10 cellular contexts compared by ENCODE assay signal in the genomic region with DNA sequence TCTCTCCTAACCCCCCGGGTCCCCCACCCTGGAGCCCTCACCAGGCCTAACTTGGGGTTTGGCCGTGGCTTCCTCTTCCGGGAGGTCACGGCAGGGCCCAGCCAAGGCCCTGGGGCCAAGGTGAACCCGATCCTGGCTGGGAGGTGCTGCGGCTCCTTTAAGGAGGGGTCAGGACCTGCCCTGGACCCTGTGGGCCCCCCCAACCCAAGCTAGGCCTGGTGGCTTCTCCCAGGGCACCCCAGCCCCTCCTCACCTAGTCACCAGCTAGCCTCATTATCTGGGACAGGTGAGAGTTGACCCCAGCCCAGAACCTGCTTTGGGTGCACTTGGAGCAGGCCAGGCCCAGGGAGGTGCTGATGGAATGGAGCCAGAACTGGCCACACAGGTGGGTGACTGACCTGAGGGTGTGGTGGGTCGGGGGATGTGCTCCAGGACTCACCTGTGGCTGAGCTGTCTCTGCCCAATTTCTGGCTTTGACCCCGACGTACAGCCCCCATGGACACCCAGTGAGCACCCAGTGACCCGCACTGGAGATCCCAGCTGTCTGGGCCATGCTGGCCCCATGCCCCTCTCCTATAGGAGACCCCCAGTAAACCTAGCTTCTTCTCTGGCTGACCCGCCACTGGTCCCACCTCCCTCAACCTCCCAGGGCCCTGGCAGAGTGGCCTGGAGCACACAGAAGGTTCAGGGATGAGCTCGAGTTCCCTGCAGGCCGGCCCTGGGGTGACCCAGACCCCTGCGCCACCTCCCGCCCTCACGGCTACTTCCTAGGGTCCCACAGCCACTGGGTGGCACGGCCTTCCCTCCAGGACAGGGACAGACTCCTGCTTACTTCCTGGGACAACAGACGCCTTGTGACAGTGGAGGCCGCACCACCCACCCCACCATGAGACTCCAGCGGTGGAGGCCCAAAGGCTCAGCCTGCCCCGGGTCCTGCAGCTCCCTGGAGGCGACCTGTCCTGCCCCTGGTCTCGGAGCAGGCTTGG. TPM values are rescaled to one million over a fixed set of nuclear protein-coding genes. Genes with fewer than 3 reads are reported as not detected.
DNase-seq lines count a peak whose midpoint lies in the region; ATAC-seq, FAIRE-seq and TF ChIP-seq lines count a peak whose summit lies in the region.
"Had no signal": no experiment of that assay in that cellular context is flagged by ENCODE, and none has a peak within 500 bp of the region (broad histone marks: within the 10 kb centered on the region; RNA-seq: fewer than 3 reads in every experiment).

No MANE protein-coding gene starts in this region.

- ATAC-seq in A549 (no peak), GM18505 (IDR thresholded peaks at IDR 0.05; ENCODE audit: unreplicated experiment) (no peak)

- TF ChIP-seq POLR2A in A549 (IDR thresholded peaks at IDR 0.05; ENCODE audit: low read length) (no peak), GM18505 (IDR thresholded peaks at IDR 0.05; ENCODE audit: borderline replicate concordance, extremely low read depth, insufficient read depth, insufficient read length) (no peak)

- no peak overlapping the region for H2AFZ ChIP-seq in Karpas-422 (ENCODE audit: low read length)

- DNase-seq in A549 (ENCODE audit: low read depth in 1 of 2, low spot score in 1 of 2) (no peak), Karpas-422 (no peak), chondrocyte (ENCODE audit: low spot score) (no peak), nephron progenitor cell (no peak), HuH-7 (ENCODE audit: low spot score) (no peak), NOMO-1 treated with DMSO at 0.1 percent for 48 hours (lab: John Stamatoyannopoulos, UW; ENCODE audit: unreplicated experiment) (no peak)
- no peak for DNase-seq in central memory CD4-positive, alpha-beta T cell
- DNase-seq: NCI-H2029 had no signal

- H3K4me2 ChIP-seq in A549 (peak overlapping the region; percentile 100; the same call in 2 of the 3 replicates), Karpas-422 (ENCODE audit: low read depth, low read length, poor library complexity, severe bottlenecking) (no peak overlapping the region)

- no peak for TF ChIP-seq RAD21 in A549 (conservative IDR thresholded peaks at IDR 0.05 in 1 of 2, IDR thresholded peaks at IDR 0.05 in 1 of 2)

- H3K4me3 ChIP-seq in A549 (no peak overlapping the region), Karpas-422 (ENCODE audit: low read length) (no peak overlapping the region)

- H3K9me3 ChIP-seq in A549 (no peaks in the 10 kb centered on the region), Karpas-422 (ENCODE audit: low read length) (no peaks in the 10 kb centered on the region)

- peaks cover 63% of the 10 kb centered on the region for H3K4me1 ChIP-seq in A549
- peaks cover 63% of the 10 kb centered on the region for H3K4me1 ChIP-seq in Karpas-422 (ENCODE audit: low read length)

- H3K36me3 ChIP-seq in Karpas-422 (ENCODE audit: insufficient read depth, low read length): no peaks in the 10 kb centered on the region

- no peak for FAIRE-seq in A549 (lab: Jason Lieb, UNC)
- FAIRE-seq: bronchial epithelial cell had no signal

- 0 out of 2 replicates have a peak overlapping the region, but pooled peaks have one; percentile 15 for H3K9ac ChIP-seq in Karpas-422 (ENCODE audit: low read length)

- TF ChIP-seq CTCF in A549 (IDR thresholded peaks at IDR 0.05) (no peak), chondrocyte (IDR thresholded peaks at IDR 0.05) (no peak), nephron progenitor cell (IDR thresholded peaks at IDR 0.05) (no peak)

- H3K4me1 Mint-ChIP-seq in chondrocyte (ENCODE audit: low read depth) (peaks cover 43% of the 10 kb centered on the region), nephron progenitor cell (peaks cover 48% of the 10 kb centered on the region)

- H3K27me3 Mint-ChIP-seq in chondrocyte (ENCODE audit: low read depth) (no peaks in the 10 kb centered on the region), nephron progenitor cell (ENCODE audit: low read depth, poor library complexity) (no peaks in the 10 kb centered on the region)

- POLR2A ChIA-PET in A549 (lab: Yijun Ruan, JAX): no interaction called here

- CTCF ChIA-PET in A549 (lab: Yijun Ruan, JAX): interaction anchor here (0.8 to 3.8 kb wide), 5 partner anchors 11 to 129 kb away, joined by 3 to 24 read pairs (median 3); no protein-coding TSS in a partner anchor

- TF ChIP-seq EP300 in A549 (IDR thresholded peaks at IDR 0.05): no peak

- H3K36me3 Mint-ChIP-seq in chondrocyte (ENCODE audit: low read depth): no peaks in the 10 kb centered on the region
- H3K36me3 Mint-ChIP-seq in nephron progenitor cell (ENCODE audit: low read depth): no peaks in the 10 kb centered on the region

- no peaks in the 10 kb centered on the region for H4K20me1 ChIP-seq in Karpas-422 (ENCODE audit: insufficient read depth, low read depth, low read length)

- no peaks in the 10 kb centered on the region for H3K9me3 Mint-ChIP-seq in chondrocyte (ENCODE audit: low read depth)
- no peaks in the 10 kb centered on the region for H3K9me3 Mint-ChIP-seq in nephron progenitor cell

- H3K79me2 ChIP-seq in Karpas-422 (ENCODE audit: low read length): no peaks in the 10 kb centered on the region

- H3K4me3 Mint-ChIP-seq in chondrocyte (ENCODE audit: unreplicated experiment): no peak overlapping the region
- H3K4me3 Mint-ChIP-seq in nephron progenitor cell: no peak overlapping the region

- H3K27me3 ChIP-seq in Karpas-422 (ENCODE audit: low read length): no peaks in the 10 kb centered on the region

- peak overlapping the region; percentile 99 to 100 for H3K27ac ChIP-seq in A549
- H3K27ac ChIP-seq in Karpas-422 (ENCODE audit: low read length): peak overlapping the region; percentile 52; the same call in 1 of the 2 replicates

- peak overlapping the region; percentile 99 for H3K27ac Mint-ChIP-seq in chondrocyte (ENCODE audit: unreplicated experiment)
- peak overlapping the region; percentile 95 for H3K27ac Mint-ChIP-seq in nephron progenitor cell

- H3K9me2 ChIP-seq in Karpas-422 (replicated peaks; ENCODE audit: insufficient read depth, low read length): no peaks in the 10 kb centered on the region

- 79% methylated on average over 7 of the region's 23 CpGs for WGBS in A549 (ENCODE audit: missing lambda C conversion rate)

TF ChIP-seq in A549, 52 proteins besides CTCF, POLR2A, EP300 and RAD21:
- no peak for TF ChIP-seq NR3C1 (IDR thresholded peaks at IDR 0.05)
- no peak for TF ChIP-seq CEBPB (IDR thresholded peaks at IDR 0.05)
- TF ChIP-seq PHF8 (IDR thresholded peaks at IDR 0.05; ENCODE audit: borderline replicate concordance, low read depth): no peak
- no peak for TF ChIP-seq HOXA7 (CRISPR knock-in tag; IDR thresholded peaks at IDR 0.05)
- TF ChIP-seq NPAS2 (CRISPR knock-in tag; IDR thresholded peaks at IDR 0.05; ENCODE audit: borderline replicate concordance): no peak
- no peak for TF ChIP-seq FOXS1 (CRISPR knock-in tag; IDR thresholded peaks at IDR 0.05)
- no peak for TF ChIP-seq MAFK (IDR thresholded peaks at IDR 0.05; ENCODE audit: partially characterized antibody)
- TF ChIP-seq GATA3 (IDR thresholded peaks at IDR 0.05; ENCODE audit: borderline replicate concordance): no peak
- no peak for TF ChIP-seq RFX5 (IDR thresholded peaks at IDR 0.05)
- no peak for TF ChIP-seq NFE2L2 (conservative IDR thresholded peaks at IDR 0.05; ENCODE audit: low read length)
- TF ChIP-seq MYC (IDR thresholded peaks at IDR 0.05; ENCODE audit: borderline replicate concordance, low read length): no peak
- TF ChIP-seq ZSCAN20 (CRISPR knock-in tag; IDR thresholded peaks at IDR 0.05): no peak
- TF ChIP-seq RCOR1 (IDR thresholded peaks at IDR 0.05; ENCODE audit: low read depth, low read length): no peak

RNA-seq across cellular contexts. Expression of a gene that starts 6.7 kb away (rescaled TPM):
- 56.7 and 58.4 TPM in 2 replicates for polyA plus RNA-seq in A549 (2011; rRNA removed)
- 63.4 and 81.9 TPM in 2 replicates for polyA plus RNA-seq in A549 (2012; cell fraction: cytosol; rRNA removed)
- 83.4 and 134 TPM in 2 replicates for polyA plus RNA-seq in A549 (2012; cell fraction: nucleus; rRNA removed)
- polyA plus RNA-seq in A549 (2017; fragmentation: RNase III; extraction: RNeasy Plus Mini Kit Qiagen cat#74134 plus additional on column Dnase treatment): 38.8 to 55.4 TPM (median 48.3 TPM) in 3 replicates
- polyA minus RNA-seq in A549 (2011; rRNA and poly(A)+ RNA removed): 63.9 and 84.8 TPM in 2 replicates
- total RNA-seq in Karpas-422 (2014; rRNA removed; shearing (Covaris generic); ENCODE audit: low replicate concordance): 526 and 862 TPM in 2 replicates
- total RNA-seq in chondrocyte: 32.8 to 127 TPM (median 125 TPM) in 3 replicates

RNA-seq across cellular contexts. Expression of a gene that starts 38.3 kb away (rescaled TPM):
- 10.9 and 12.9 TPM in 2 replicates for polyA plus RNA-seq in A549 (2011; rRNA removed)
- polyA plus RNA-seq in A549 (2012; cell fraction: cytosol; rRNA removed): 10.9 and 17.2 TPM in 2 replicates
- polyA plus RNA-seq in A549 (2012; cell fraction: nucleus; rRNA removed): 13.7 and 18.2 TPM in 2 replicates
- 8.4 to 9.1 TPM (median 8.7 TPM) in 3 replicates for polyA plus RNA-seq in A549 (2017; fragmentation: RNase III; extraction: RNeasy Plus Mini Kit Qiagen cat#74134 plus additional on column Dnase treatment)
- polyA minus RNA-seq in A549 (2011; rRNA and poly(A)+ RNA removed): 19.7 and 26.2 TPM in 2 replicates
- 153 and 219 TPM in 2 replicates for total RNA-seq in Karpas-422 (2014; rRNA removed; shearing (Covaris generic); ENCODE audit: low replicate concordance)
- 34.6 to 48.0 TPM (median 45.5 TPM) in 3 replicates for total RNA-seq in chondrocyte

RNA-seq across cellular contexts. Expression of a gene that starts 38.9 kb away (rescaled TPM):
- polyA plus RNA-seq in A549 (2011; rRNA removed): 0.36 and 0.70 TPM in 2 replicates
- polyA plus RNA-seq in A549 (2012; cell fraction: cytosol; rRNA removed): 0.29 and 0.32 TPM in 2 replicates
- polyA plus RNA-seq in A549 (2012; cell fraction: nucleus; rRNA removed): 7.6 and 8.6 TPM in 2 replicates
- 1.0 to 1.8 TPM (median 1.0 TPM) in 3 replicates for polyA plus RNA-seq in A549 (2017; fragmentation: RNase III; extraction: RNeasy Plus Mini Kit Qiagen cat#74134 plus additional on column Dnase treatment)
- polyA minus RNA-seq in A549 (2011; rRNA and poly(A)+ RNA removed): 0.33 and 0.44 TPM in 2 replicates
- 285 and 487 TPM in 2 replicates for total RNA-seq in Karpas-422 (2014; rRNA removed; shearing (Covaris generic); ENCODE audit: low replicate concordance)
- total RNA-seq in chondrocyte: 2.4 to 3.9 TPM (median 3.2 TPM) in 3 replicates

RNA-seq across cellular contexts. Expression of a gene that starts 42.3 kb away (rescaled TPM):
- polyA plus RNA-seq in A549 (2011; rRNA removed) (16.3 and 19.0 TPM in 2 replicates), A549 (2017; fragmentation: RNase III; extraction: RNeasy Plus Mini Kit Qiagen cat#74134 plus additional on column Dnase treatment) (26.7 to 32.7 TPM (median 29.6 TPM) in 3 replicates)
- polyA plus RNA-seq in A549 (2012; cell fraction: cytosol; rRNA removed): 39.6 and 61.5 TPM in 2 replicates
- 66.3 and 81.5 TPM in 2 replicates for polyA plus RNA-seq in A549 (2012; cell fraction: nucleus; rRNA removed)
- polyA minus RNA-seq in A549 (2011; rRNA and poly(A)+ RNA removed): 15.0 and 36.0 TPM in 2 replicates
- 66.8 and 112 TPM in 2 replicates for total RNA-seq in Karpas-422 (2014; rRNA removed; shearing (Covaris generic); ENCODE audit: low replicate concordance)
- 61.0 to 66.2 TPM (median 65.9 TPM) in 3 replicates for total RNA-seq in chondrocyte

Comparison
In these comparisons a context has a peak if more than half of its experiments do, and no peak if none do; other contexts are left out.
1. RNA of a gene that starts 38.9 kb away (total RNA-seq): 285 to 487 TPM in Karpas-422; 2.4 to 3.9 TPM in chondrocyte; every median in the first group is over 10 times any median in the second.